Comparison of ENCODE assay signal across 8 cellular contexts in the genomic region with DNA sequence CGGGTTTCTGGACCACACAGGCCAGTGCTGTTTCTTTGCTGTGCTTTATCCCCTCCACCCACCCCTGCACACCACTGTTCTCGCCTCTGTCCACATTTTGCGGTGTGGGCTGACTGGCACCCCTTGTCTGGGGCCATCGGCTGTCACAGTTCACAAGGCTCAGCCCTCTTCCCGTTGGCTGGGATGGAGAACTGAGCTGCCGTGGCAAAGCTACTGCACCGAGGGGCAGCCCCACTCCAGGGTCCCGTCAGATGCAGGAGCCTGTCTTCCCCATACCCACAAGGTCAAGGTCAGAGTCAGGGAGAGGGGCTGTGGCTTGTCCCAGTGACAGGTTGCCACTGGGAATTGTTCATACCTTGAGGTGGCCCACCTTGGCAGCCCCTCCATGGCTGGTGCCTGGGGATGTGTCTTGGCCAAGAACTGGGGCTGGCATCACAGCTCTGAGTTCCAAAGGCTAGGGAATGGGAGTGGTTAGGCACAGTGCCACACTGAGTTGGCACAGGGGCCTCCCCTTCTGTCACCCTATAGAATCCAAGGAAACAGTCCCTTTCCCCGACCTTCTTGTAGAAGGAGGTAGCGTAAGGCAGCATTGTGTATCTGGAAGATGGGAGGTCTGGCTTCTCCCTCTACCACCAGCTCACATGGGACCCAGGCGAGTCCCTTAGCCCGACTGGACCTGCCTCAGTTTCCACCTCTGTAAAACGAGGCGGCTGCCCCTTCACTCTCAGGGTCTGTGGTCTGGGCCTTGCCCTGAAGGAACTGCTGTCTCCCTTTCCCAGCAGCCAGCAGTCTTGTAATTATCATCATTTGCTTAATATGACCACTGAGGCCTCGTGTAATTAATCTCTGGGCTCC. TPM values are rescaled to one million over a fixed set of nuclear protein-coding genes. Genes with fewer than 3 reads are reported as not detected.
DNase-seq lines count a peak whose midpoint lies in the region; ATAC-seq and TF ChIP-seq lines count a peak whose summit lies in the region.

No MANE protein-coding gene starts in this region.

- H3K4me2 ChIP-seq in DND-41 (ENCODE audit: insufficient read depth, low read length) (peak overlapping the region; percentile 96), OCI-LY7 (ENCODE audit: low read length) (peak overlapping the region; percentile 97)

- H3K9me2 ChIP-seq in OCI-LY7 (ENCODE audit: insufficient read depth, low read length), result no peaks in the 10 kb centered on the region

- H3K27ac ChIP-seq in DND-41 (ENCODE audit: low read length) (peak overlapping the region; percentile 95), OCI-LY7 (ENCODE audit: low read depth, low read length, poor library complexity, severe bottlenecking) (peak overlapping the region; percentile 98), epithelial cell of prostate (peak overlapping the region; percentile 52)

- no peaks in the 10 kb centered on the region for H3K9me3 Mint-ChIP-seq in osteocyte (ENCODE audit: unreplicated experiment)

- peaks cover 72% of the 10 kb centered on the region for H4K20me1 ChIP-seq in DND-41 (ENCODE audit: insufficient read depth, low read length)
- H4K20me1 ChIP-seq in OCI-LY7 (ENCODE audit: insufficient read depth, low read length), result peaks cover 7% of the 10 kb centered on the region; the same call in 1 of the 2 replicates

- ATAC-seq in DND-41 (ENCODE audit: insufficient read depth, low read depth) (no peak), HG03108 (IDR thresholded peaks at IDR 0.05; ENCODE audit: unreplicated experiment) (no peak)

- no TSS peak for BruUV-seq in OCI-LY7 (replicated peaks; lab: Mats Ljungman, UMichigan)

- intact Hi-C loops in OCI-LY7 (cut with micrococcal nuclease; ENCODE audit: unreplicated experiment), result loop anchor here (5.0 kb wide), 2 partner anchors 238 to 378 kb away; partner anchors contain the start of genes CDK2AP2 and PITPNM1

- TF ChIP-seq CTCF in DND-41 (IDR thresholded peaks at IDR 0.05; ENCODE audit: borderline replicate concordance, extremely low read depth, low read length, poor library complexity, severe bottlenecking) (peak; percentile 0), OCI-LY7 (conservative IDR thresholded peaks at IDR 0.05; ENCODE audit: low read length) (no peak), osteocyte (IDR thresholded peaks at IDR 0.05) (no peak)

- peaks cover 88% of the 10 kb centered on the region for H3K79me2 ChIP-seq in DND-41 (ENCODE audit: insufficient read depth, low read length)
- H3K79me2 ChIP-seq in OCI-LY7 (ENCODE audit: insufficient read depth, low read depth, low read length), result peaks cover 80% of the 10 kb centered on the region

- peak overlapping the region; percentile 49 for H3K4me3 Mint-ChIP-seq in osteocyte (ENCODE audit: unreplicated experiment)

- no peaks in the 10 kb centered on the region for H3K36me3 Mint-ChIP-seq in osteocyte (ENCODE audit: unreplicated experiment)

- H2AFZ ChIP-seq in DND-41 (ENCODE audit: low read depth, low read length), result no peak overlapping the region
- no peak overlapping the region for H2AFZ ChIP-seq in OCI-LY7 (ENCODE audit: low read length)

- CTCF ChIA-PET in OCI-LY7 (lab: Charles Lee; ENCODE audit: unreplicated experiment), result interaction anchor here (0.7 kb wide), 1 partner anchor 77 kb away, joined by 3 read pairs; no protein-coding TSS in a partner anchor

- no peak for DNase-seq in DND-41
- peak; percentile 24 for DNase-seq in OCI-LY7 (ENCODE audit: low spot score)
- DNase-seq in epithelial cell of prostate (ENCODE audit: low read depth, low spot score), result no peak
- DNase-seq in osteocyte (ENCODE audit: extremely low spot score, unreplicated experiment), result no peak
- no peak for DNase-seq in NCI-H345 treated with DMSO at 0.1 percent for 48 hours (lab: John Stamatoyannopoulos, UW; ENCODE audit: unreplicated experiment)
- no peak for DNase-seq in amniotic stem cell (lab: John Stamatoyannopoulos, UW)
- no peak for DNase-seq in 8988T

- peak overlapping the region in 1 of 2 experiments; percentile 84; a peak in 2 of 4 replicates for H3K4me3 ChIP-seq in DND-41 (ENCODE audit: low read depth in 1 of 2, low read length in 2 of 2)
- peak overlapping the region; percentile 87 for H3K4me3 ChIP-seq in OCI-LY7 (ENCODE audit: low read depth, low read length, poor library complexity, severe bottlenecking)

- peak overlapping the region; percentile 70 for H3K27ac Mint-ChIP-seq in osteocyte (ENCODE audit: unreplicated experiment)

- H3K9me3 ChIP-seq in DND-41 (ENCODE audit: insufficient read depth, low read length, severe bottlenecking) (no peaks in the 10 kb centered on the region), OCI-LY7 (ENCODE audit: low read length) (no peaks in the 10 kb centered on the region)

- POLR2A ChIA-PET in OCI-LY7 (lab: Charles Lee), result interaction anchor here (1.6 kb wide), 1 partner anchor 19 kb away, joined by 5 read pairs; no protein-coding TSS in a partner anchor

- H3K9ac ChIP-seq in DND-41 (ENCODE audit: low read depth, low read length), result peak overlapping the region; percentile 95

- H3K4me1 ChIP-seq in DND-41 (ENCODE audit: insufficient read depth, low read length) (peaks cover 82% of the 10 kb centered on the region), OCI-LY7 (ENCODE audit: insufficient read depth, low read length, poor library complexity, severe bottlenecking) (peaks cover 86% of the 10 kb centered on the region)

- H3K4me1 Mint-ChIP-seq in osteocyte (ENCODE audit: unreplicated experiment), result peaks cover 65% of the 10 kb centered on the region

- H3K27me3 Mint-ChIP-seq in osteocyte (ENCODE audit: unreplicated experiment), result no peaks in the 10 kb centered on the region

- H3K36me3 ChIP-seq in DND-41 (ENCODE audit: insufficient read depth, low read length) (peaks cover 78% of the 10 kb centered on the region), OCI-LY7 (ENCODE audit: insufficient read depth, low read length) (peaks cover 76% of the 10 kb centered on the region)

- H3K27me3 ChIP-seq in DND-41 (ENCODE audit: insufficient read depth, low read length, poor library complexity), result no peaks in the 10 kb centered on the region

RNA-seq across cellular contexts. Expression of gene GRK2, which starts 3.4 kb away (rescaled TPM):
- 379 and 397 TPM in 2 replicates for total RNA-seq in OCI-LY7 (2014; rRNA removed; shearing (Covaris generic))
- 280 and 373 TPM in 2 replicates for total RNA-seq in OCI-LY7 (2022)
- 41.5 and 45.0 TPM in 2 replicates for total RNA-seq in osteocyte

RNA-seq across cellular contexts. Expression of gene ANKRD13D, which starts 19.5 kb away (rescaled TPM):
- 101 and 136 TPM in 2 replicates for total RNA-seq in OCI-LY7 (2014; rRNA removed; shearing (Covaris generic))
- total RNA-seq in OCI-LY7 (2022), result 119 and 136 TPM in 2 replicates
- total RNA-seq in osteocyte, result 54.3 and 56.2 TPM in 2 replicates

RNA-seq across cellular contexts. Expression of gene SSH3, which starts 33.7 kb away (rescaled TPM):
- total RNA-seq in OCI-LY7 (2014; rRNA removed; shearing (Covaris generic)), result 8.4 and 9.2 TPM in 2 replicates
- 18.5 and 22.0 TPM in 2 replicates for total RNA-seq in OCI-LY7 (2022)
- total RNA-seq in osteocyte, result 28.5 and 28.6 TPM in 2 replicates
